ENCODE assay signal across 8 cellular contexts in genomic region chr11:65573391-65574146, GRCh38. TPM values are rescaled to one million over a fixed set of nuclear protein-coding genes. Genes with fewer than 3 reads are reported as not detected.
DNase-seq lines count a peak whose midpoint lies in the region; ATAC-seq and TF ChIP-seq lines count a peak whose summit lies in the region.
"Had no signal": no experiment of that assay in that cellular context is flagged by ENCODE, and none has a peak within 500 bp of the region (broad histone marks: within the 10 kb centered on the region; RNA-seq: fewer than 3 reads in every experiment).

No MANE protein-coding gene starts in this region.

- no peaks in the 10 kb centered on the region for H3K27me3 Mint-ChIP-seq in activated CD4-positive, alpha-beta memory T cell treated with anti-CD3 and anti-CD28 coated beads, Interleukin-2, amount 10 ng/mL, durations not matched to agents 7 days and 5 days

- peaks cover 59% of the 10 kb centered on the region for H3K4me1 Mint-ChIP-seq in activated CD4-positive, alpha-beta memory T cell treated with anti-CD3 and anti-CD28 coated beads, Interleukin-2, amount 10 ng/mL, durations not matched to agents 7 days and 5 days

- no peak for ATAC-seq in GM18873 (IDR thresholded peaks at IDR 0.05; ENCODE audit: low FRiP score, unreplicated experiment)

- H3K4me3 ChIP-seq in HEK293 (ENCODE audit: low read depth, low read length) (peak overlapping the region; percentile 60), right atrium auricular region (peak overlapping the region; percentile 52 to 84), spleen (peak overlapping the region; percentile 52 to 95 (median 88))

- H3K9me3 ChIP-seq in HEK293 (ENCODE audit: control insufficient read depth, insufficient read depth, low read depth, low read length) (no peaks in the 10 kb centered on the region), right atrium auricular region (no peaks in the 10 kb centered on the region), spleen (no peaks in the 10 kb centered on the region)

- H3K36me3 Mint-ChIP-seq in activated CD4-positive, alpha-beta memory T cell treated with anti-CD3 and anti-CD28 coated beads, Interleukin-2, amount 10 ng/mL, durations not matched to agents 7 days and 5 days (ENCODE audit: low read depth) = peaks cover 33% of the 10 kb centered on the region

- H3K27ac ChIP-seq in HEK293 (ENCODE audit: extremely low read depth, low read depth, low read length) = peak overlapping the region; percentile 57
- peak overlapping the region; percentile 94 to 97 for H3K27ac ChIP-seq in right atrium auricular region
- peak overlapping the region; percentile 88 to 99 (median 96) for H3K27ac ChIP-seq in spleen

- H3K27ac Mint-ChIP-seq in activated CD4-positive, alpha-beta memory T cell treated with anti-CD3 and anti-CD28 coated beads, Interleukin-2, amount 10 ng/mL, durations not matched to agents 7 days and 5 days = peak overlapping the region; percentile 88

- H3K4me1 ChIP-seq in HEK293 (ENCODE audit: control insufficient read depth, insufficient read depth, low read length) (peaks cover 17% of the 10 kb centered on the region; the same call in 1 of the 2 replicates), right atrium auricular region (peaks cover 3 to 82% of the 10 kb centered on the region in 2 donors), spleen (peaks cover 43 to 87% (median 80%) of the 10 kb centered on the region in 6 donors)

- no peaks in the 10 kb centered on the region for H3K9me3 Mint-ChIP-seq in activated CD4-positive, alpha-beta memory T cell treated with anti-CD3 and anti-CD28 coated beads, Interleukin-2, amount 10 ng/mL, durations not matched to agents 7 days and 5 days

- WGBS in spleen, 5 donors = 32 to 48% (median 38%) methylated on average over 14 to 25 of the region's 25 CpGs

- TF ChIP-seq POLR2A in spleen (IDR thresholded peaks at IDR 0.05) = no peak

- H3K27me3 ChIP-seq in right atrium auricular region (no peaks in the 10 kb centered on the region), spleen (replicated peaks in 1 of 7) (no peaks in the 10 kb centered on the region)

- DNase-seq in activated CD4-positive, alpha-beta memory T cell treated with anti-CD3 and anti-CD28 coated beads, Interleukin-2, amount 10 ng/mL, durations not matched to agents 7 days and 5 days = peak; percentile 51
- DNase-seq in right atrium auricular region (ENCODE audit: low spot score) = no peak
- peak; percentile 89 for DNase-seq in spleen
- DNase-seq in GM03348 (ENCODE audit: low spot score) = no peak
- DNase-seq in effector CD4-positive, alpha-beta T cell = no peak
- DNase-seq: NCI-H1417 treated with DMSO at 0.1 percent for 48 hours had no signal

- intact Hi-C loops in spleen (cut with DNase I; ENCODE audit: low total_unique reads) = no loop called here

- TF ChIP-seq CTCF in HEK293 (tag by site-specific recombination; IDR thresholded peaks at IDR 0.05) (no peak), right atrium auricular region (IDR thresholded peaks at IDR 0.05) (no peak), spleen (IDR thresholded peaks at IDR 0.05 in 8 of 11, conservative IDR thresholded peaks at IDR 0.05 in 3 of 11) (no peak)

- POLR2A ChIA-PET in HEK293 (lab: Yijun Ruan, JAX) = interaction anchor here (0.9 to 4.2 kb wide), 9 partner anchors 10 to 151 kb away, joined by 3 to 39 read pairs (median 4); partner anchors contain the start of genes MALAT1, NEAT1 and PCNX3
- POLR2A ChIA-PET in activated CD4-positive, alpha-beta memory T cell treated with anti-CD3 and anti-CD28 coated beads, Interleukin-2, amount 10 ng/mL, durations not matched to agents 7 days and 5 days (lab: Charles Lee) = interaction anchor here (1.0 to 5.5 kb wide), 16 partner anchors 9 to 312 kb away, joined by 3 to 65 read pairs (median 6); partner anchors contain the start of genes LTBP3, MALAT1, MAP3K11 and NEAT1

- H3K36me3 ChIP-seq in HEK293 (ENCODE audit: control insufficient read depth in 2 of 2, insufficient read depth in 1 of 2, low read length in 2 of 2) (peaks cover 0 to 13% of the 10 kb centered on the region in 2 experiments; a peak in 1 of 3 replicates), right atrium auricular region (no peaks in the 10 kb centered on the region), spleen (peaks cover 0 to 24% (median 0%) of the 10 kb centered on the region in 6 donors)

- CTCF ChIA-PET in HEK293 (lab: Yijun Ruan, JAX) = interaction anchor here (0.6 to 5.6 kb wide), 14 partner anchors 9 to 436 kb away, joined by 3 to 133 read pairs (median 6); partner anchors contain the start of gene LTBP3
- CTCF ChIA-PET in activated CD4-positive, alpha-beta memory T cell treated with anti-CD3 and anti-CD28 coated beads, Interleukin-2, amount 10 ng/mL, durations not matched to agents 7 days and 5 days (lab: Charles Lee) = interaction anchor here (0.7 to 5.7 kb wide), 12 partner anchors 9 to 286 kb away, joined by 3 to 88 read pairs (median 4); partner anchors contain the start of genes MAP3K11 and PCNX3

- H3K4me3 Mint-ChIP-seq in activated CD4-positive, alpha-beta memory T cell treated with anti-CD3 and anti-CD28 coated beads, Interleukin-2, amount 10 ng/mL, durations not matched to agents 7 days and 5 days = peak overlapping the region; percentile 86

TF ChIP-seq in HEK293, 187 proteins besides CTCF, POLR2A, EP300 and RAD21 (continues in another document):
- TF ChIP-seq ZNF24 (tag by site-specific recombination; IDR thresholded peaks at IDR 0.05) (no peak), ZFP37 (tag by site-specific recombination; IDR thresholded peaks at IDR 0.05) (no peak), ZNF561 (tag by site-specific recombination; IDR thresholded peaks at IDR 0.05; ENCODE audit: borderline replicate concordance) (no peak), ZFP69B (tag by site-specific recombination; IDR thresholded peaks at IDR 0.05) (peak; percentile 42; the same call in 1 of the 2 replicates)
- TF ChIP-seq, protein P1, sequence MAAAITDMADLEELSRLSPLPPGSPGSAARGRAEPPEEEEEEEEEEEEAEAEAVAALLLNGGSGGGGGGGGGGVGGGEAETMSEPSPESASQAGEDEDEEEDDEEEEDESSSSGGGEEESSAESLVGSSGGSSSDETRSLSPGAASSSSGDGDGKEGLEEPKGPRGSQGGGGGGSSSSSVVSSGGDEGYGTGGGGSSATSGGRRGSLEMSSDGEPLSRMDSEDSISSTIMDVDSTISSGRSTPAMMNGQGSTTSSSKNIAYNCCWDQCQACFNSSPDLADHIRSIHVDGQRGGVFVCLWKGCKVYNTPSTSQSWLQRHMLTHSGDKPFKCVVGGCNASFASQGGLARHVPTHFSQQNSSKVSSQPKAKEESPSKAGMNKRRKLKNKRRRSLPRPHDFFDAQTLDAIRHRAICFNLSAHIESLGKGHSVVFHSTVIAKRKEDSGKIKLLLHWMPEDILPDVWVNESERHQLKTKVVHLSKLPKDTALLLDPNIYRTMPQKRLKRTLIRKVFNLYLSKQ (tag by site-specific recombination; IDR thresholded peaks at IDR 0.05; ENCODE audit: borderline replicate concordance) = no peak

RNA-seq across cellular contexts. Expression of gene FAM89B, which starts 1.2 kb away (rescaled TPM):
- 10 to 100 TPM; 45.6 to 48.0 TPM for total RNA-seq in activated CD4-positive, alpha-beta memory T cell treated with anti-CD3 and anti-CD28 coated beads, Interleukin-2, amount 10 ng/mL, durations not matched to agents 7 days and 5 days
- total RNA-seq in right atrium auricular region = 10 to 100 TPM; 25.7 to 51.0 TPM
- 10 to 100 TPM; 34.5 to 59.0 (median 48.4) TPM for total RNA-seq in spleen
- 10 to 100 TPM; 43.0 to 66.1 (median 50.1) TPM for polyA plus RNA-seq in spleen

RNA-seq across cellular contexts. Expression of gene EHBP1L1, which starts 2.3 kb away (rescaled TPM):
- total RNA-seq in activated CD4-positive, alpha-beta memory T cell treated with anti-CD3 and anti-CD28 coated beads, Interleukin-2, amount 10 ng/mL, durations not matched to agents 7 days and 5 days = 100 to 1,000 TPM; 118 to 119 TPM
- total RNA-seq in right atrium auricular region (10 to 100 TPM; 20.5 to 85.3 TPM), spleen (100 to 1,000 TPM; 151 to 365 (median 242) TPM)
- polyA plus RNA-seq in spleen = 100 to 1,000 TPM in 2 of 3 donors, 10 to 100 TPM in 1; 44.3 to 174 (median 116) TPM

RNA-seq across cellular contexts. Expression of gene ZNRD2, which starts 3.3 kb away (rescaled TPM):
- 10 to 100 TPM; 25.3 to 27.8 TPM for total RNA-seq in activated CD4-positive, alpha-beta memory T cell treated with anti-CD3 and anti-CD28 coated beads, Interleukin-2, amount 10 ng/mL, durations not matched to agents 7 days and 5 days
- 10 to 100 TPM; 36.1 to 50.6 TPM for total RNA-seq in right atrium auricular region
- total RNA-seq in spleen = 10 to 100 TPM; 20.9 to 68.8 (median 34.4) TPM
- 10 to 100 TPM; 32.6 to 49.5 (median 42.5) TPM for polyA plus RNA-seq in spleen

RNA-seq across cellular contexts. Expression of gene LTBP3, which starts 15.4 kb away (rescaled TPM):
- 10 to 100 TPM; 55.4 to 60.0 TPM for total RNA-seq in activated CD4-positive, alpha-beta memory T cell treated with anti-CD3 and anti-CD28 coated beads, Interleukin-2, amount 10 ng/mL, durations not matched to agents 7 days and 5 days
- total RNA-seq in right atrium auricular region (100 to 1,000 TPM; 114 to 161 TPM), spleen (100 to 1,000 TPM in 2 of 7 donors, 10 to 100 TPM in 5; 81.6 to 137 (median 95.8) TPM)
- polyA plus RNA-seq in spleen = 10 to 100 TPM; 20.6 to 57.0 (median 27.6) TPM

RNA-seq across cellular contexts. Expression of gene KCNK7, which starts 22.0 kb away (rescaled TPM):
- total RNA-seq in activated CD4-positive, alpha-beta memory T cell treated with anti-CD3 and anti-CD28 coated beads, Interleukin-2, amount 10 ng/mL, durations not matched to agents 7 days and 5 days = 1 to 10 TPM in 1 of 2 experiments, under 1 TPM in 1; 0.80 to 1.0 TPM
- total RNA-seq in right atrium auricular region = under 1 TPM in 1 of 2 donors, not detected in 1; 0.39 TPM
- total RNA-seq in spleen = 1 to 10 TPM in 4 of 7 donors, under 1 TPM in 3; 0.63 to 3.2 (median 1.1) TPM
- polyA plus RNA-seq in spleen = 1 to 10 TPM; 1.9 to 6.2 (median 2.9) TPM

Comparison
In these comparisons a context has a peak if more than half of its experiments do, and no peak if none do; other contexts are left out.
1. DNase-seq: peak in activated CD4-positive, alpha-beta memory T cell treated with anti-CD3 and anti-CD28 coated beads, Interleukin-2, amount 10 ng/mL, durations not matched to agents 7 days and 5 days (single experiment) and spleen (single experiment); none in right atrium auricular region (single experiment), GM03348 (single experiment) and effector CD4-positive, alpha-beta T cell (single experiment).
2. Peak in every context shown above with its lines, with median percentiles within 50 percentile points of each other: H3K27ac ChIP-seq and H3K4me3 ChIP-seq.